In genomic region chr5:69300537-69301203, GRCh38 we compare ENCODE assay signal across 1 cellular context.
A peak's percentile ranks its signal among the peaks of the same experiment; 100 is the strongest.
TF ChIP-seq lines count a peak whose summit lies in the region.

No MANE protein-coding gene starts in this region.

TF ChIP-seq in K562, 482 proteins besides CTCF, POLR2A, EP300 and RAD21 (continued from another document and continues in another):
- TF ChIP-seq TCF15 (CRISPR knock-in tag; IDR thresholded peaks at IDR 0.05) (no peak), RERE (CRISPR knock-in tag; IDR thresholded peaks at IDR 0.05; ENCODE audit: borderline replicate concordance) (no peak), CCNT2 (IDR thresholded peaks at IDR 0.05; ENCODE audit: borderline replicate concordance, extremely low read depth, insufficient read length, low read depth, low read length) (no peak), RAD51 (IDR thresholded peaks at IDR 0.05; ENCODE audit: borderline replicate concordance, low read depth) (peak; percentile 15; the same call in 1 of the 2 replicates), ZNF134 (CRISPR knock-in tag; conservative IDR thresholded peaks at IDR 0.05) (no peak), HEY1 (CRISPR knock-in tag; IDR thresholded peaks at IDR 0.05; ENCODE audit: borderline replicate concordance) (no peak), CREB3 (tag; conservative IDR thresholded peaks at IDR 0.05; ENCODE audit: low read depth) (0 out of 2 replicates have a peak, but pooled peaks have one; percentile 16), TCFL5 (CRISPR knock-in tag; conservative IDR thresholded peaks at IDR 0.05) (no peak), PCBP2 (IDR thresholded peaks at IDR 0.05; ENCODE audit: low read depth, low read length, poor library complexity, severe bottlenecking) (no peak), BRF1 (IDR thresholded peaks at IDR 0.05; ENCODE audit: borderline replicate concordance, extremely low read depth, insufficient read length) (no peak), ELF4 (CRISPR knock-in tag; IDR thresholded peaks at IDR 0.05) (no peak), CBFA2T2 (conservative IDR thresholded peaks at IDR 0.05) (peak; percentile 93), E2F6 (IDR thresholded peaks at IDR 0.05; ENCODE audit: borderline replicate concordance in 1 of 2, extremely low read depth in 1 of 2, insufficient read depth in 1 of 2, insufficient read length in 1 of 2, low read depth in 1 of 2, low read length in 1 of 2, poor library complexity in 1 of 2, severe bottlenecking in 1 of 2) (no peak), POLR2AphosphoS5 (IDR thresholded peaks at IDR 0.05; ENCODE audit: control insufficient read depth, insufficient read depth, low read depth, low read length) (peak; percentile 87), E2F4 (CRISPR knock-in tag; IDR thresholded peaks at IDR 0.05; ENCODE audit: low read depth) (no peak), ETS1 (conservative IDR thresholded peaks at IDR 0.05; ENCODE audit: control insufficient read depth, low read depth, low read length) (no peak), RBM25 (IDR thresholded peaks at IDR 0.05; ENCODE audit: low read depth, low read length, severe bottlenecking) (no peak), ZNF197 (CRISPR knock-in tag; IDR thresholded peaks at IDR 0.05; ENCODE audit: low read depth) (no peak), NUFIP1 (IDR thresholded peaks at IDR 0.05; ENCODE audit: partially characterized antibody) (no peak), GATAD2B (IDR thresholded peaks at IDR 0.05; ENCODE audit: borderline replicate concordance) (0 out of 2 replicates have a peak, but pooled peaks have one; percentile 14), ETS2 (tag; IDR thresholded peaks at IDR 0.05; ENCODE audit: borderline replicate concordance, poor library complexity, severe bottlenecking) (no peak), USF2 (CRISPR knock-in tag; IDR thresholded peaks at IDR 0.05) (no peak), ARID1B (IDR thresholded peaks at IDR 0.05) (peak; percentile 92), DPF2 (IDR thresholded peaks at IDR 0.05) (peak; percentile 93), RBM14 (IDR thresholded peaks at IDR 0.05; ENCODE audit: borderline replicate concordance, insufficient read depth, low read depth, low read length) (no peak), RBM15 (IDR thresholded peaks at IDR 0.05; ENCODE audit: insufficient read depth, low read length) (no peak), BRCA1 (IDR thresholded peaks at IDR 0.05) (no peak), BRCA1 (CRISPR knock-in tag; IDR thresholded peaks at IDR 0.05) (no peak), TBL1XR1 (IDR thresholded peaks at IDR 0.05; ENCODE audit: low read length in 2 of 2) (peak in 1 of 2 experiments; percentile 18; a peak in 1 of 4 replicates), TCF3 (CRISPR knock-in tag; IDR thresholded peaks at IDR 0.05) (peak; percentile 87), SMAD3 (CRISPR knock-in tag; conservative IDR thresholded peaks at IDR 0.05) (no peak), HDAC2 (IDR thresholded peaks at IDR 0.05) (peak; percentile 62), ZNF324 (CRISPR knock-in tag; IDR thresholded peaks at IDR 0.05) (no peak), GTF2F1 (IDR thresholded peaks at IDR 0.05; ENCODE audit: low read depth, low read length) (no peak), ZNF778 (CRISPR knock-in tag; IDR thresholded peaks at IDR 0.05) (no peak), ZNF431 (CRISPR knock-in tag; IDR thresholded peaks at IDR 0.05) (no peak), RCOR1 (IDR thresholded peaks at IDR 0.05; ENCODE audit: borderline replicate concordance in 1 of 2, low read depth in 2 of 2, low read length in 2 of 2) (peak in 1 of 2 experiments; percentile 61; a peak in 1 of 4 replicates), ZNF449 (CRISPR knock-in tag; IDR thresholded peaks at IDR 0.05) (no peak), ELK3 (CRISPR knock-in tag; IDR thresholded peaks at IDR 0.05) (no peak), MAZ (CRISPR knock-in tag; conservative IDR thresholded peaks at IDR 0.05 in 1 of 2, IDR thresholded peaks at IDR 0.05 in 1 of 2) (no peak), ZNF766 (CRISPR knock-in tag; conservative IDR thresholded peaks at IDR 0.05) (peak; percentile 56; the same call in 1 of the 2 replicates), LCOR (CRISPR knock-in tag; IDR thresholded peaks at IDR 0.05) (no peak), RFX7 (CRISPR knock-in tag; IDR thresholded peaks at IDR 0.05) (no peak), NKRF (IDR thresholded peaks at IDR 0.05; ENCODE audit: borderline replicate concordance) (peak; percentile 55; the same call in 1 of the 2 replicates), SMARCA4 (IDR thresholded peaks at IDR 0.05) (peak; percentile 82), CHAMP1 (IDR thresholded peaks at IDR 0.05) (no peak), IFI16 (CRISPR knock-in tag; IDR thresholded peaks at IDR 0.05) (no peak)
